Comparison of ENCODE assay signal across 20 cellular contexts in genomic region chr5:2917093-2917492, GRCh38.
DNase-seq lines count a peak whose midpoint lies in the region; ATAC-seq, FAIRE-seq and TF ChIP-seq lines count a peak whose summit lies in the region.
"Had no signal": no experiment of that assay in that cellular context is flagged by ENCODE, and none has a peak within 500 bp of the region (broad histone marks: within the 10 kb centered on the region; RNA-seq: fewer than 3 reads in every experiment).

No MANE protein-coding gene starts in this region.

- no peak overlapping the region for H2BK20ac ChIP-seq in H1 (ENCODE audit: low read length)

- H3K4me2 ChIP-seq in H1 (ENCODE audit: insufficient read depth in 1 of 2, low read depth in 2 of 2, low read length in 2 of 2), result no peak overlapping the region
- no peak overlapping the region for H3K4me2 ChIP-seq in osteoblast (ENCODE audit: insufficient read depth, low read length)

- H3K27ac ChIP-seq in H1 (ENCODE audit: low read depth, low read length) (no peak overlapping the region), osteoblast (ENCODE audit: low read depth, low read length) (no peak overlapping the region)

- CTCF ChIA-PET in H1 (lab: Charles Lee; ENCODE audit: partially characterized antibody), result interaction anchor here (0.6 to 1.2 kb wide), 3 partner anchors 15 to 1179 kb away, joined by 3 read pairs; no protein-coding TSS in a partner anchor
- CTCF ChIA-PET in activated CD4-positive, alpha-beta memory T cell treated with anti-CD3 and anti-CD28 coated beads for 36 hours (lab: Charles Lee), result no interaction called here

- H2BK5ac ChIP-seq in H1 (ENCODE audit: low read depth, low read length), result 0 out of 2 replicates have a peak overlapping the region, but pooled peaks have one; percentile 73

- no peaks in the 10 kb centered on the region for H3K4me1 Mint-ChIP-seq in activated CD4-positive, alpha-beta memory T cell treated with anti-CD3 and anti-CD28 coated beads for 36 hours (ENCODE audit: low read depth)
- H3K4me1 Mint-ChIP-seq: CD8-positive, alpha-beta memory T cell had no signal

- H3K56ac ChIP-seq in H1 (replicated peaks; ENCODE audit: insufficient read length, low read depth, low read length), result no peak overlapping the region

- peaks cover 3% of the 10 kb centered on the region; the same call in 1 of the 2 replicates for H3K23me2 ChIP-seq in H1 (ENCODE audit: low read depth, low read length)

- H3K79me2 ChIP-seq in H1 (ENCODE audit: control insufficient read depth in 1 of 2, insufficient read depth in 2 of 2, low read length in 2 of 2), result no peaks in the 10 kb centered on the region
- H3K79me2 ChIP-seq in osteoblast (ENCODE audit: insufficient read depth, low read length), result no peaks in the 10 kb centered on the region

- H3K27me3 Mint-ChIP-seq in activated CD4-positive, alpha-beta memory T cell treated with anti-CD3 and anti-CD28 coated beads for 36 hours, result no peaks in the 10 kb centered on the region
- H3K27me3 Mint-ChIP-seq: CD4-positive, CD25-positive, alpha-beta regulatory T cell; CD8-positive, alpha-beta memory T cell had no signal

- H3K4me3 Mint-ChIP-seq in activated CD4-positive, alpha-beta memory T cell treated with anti-CD3 and anti-CD28 coated beads for 36 hours, result no peak overlapping the region
- H3K4me3 Mint-ChIP-seq: CD4-positive, CD25-positive, alpha-beta regulatory T cell; CD8-positive, alpha-beta memory T cell; HFFc6 had no signal

- H3K14ac ChIP-seq in H1 (ENCODE audit: insufficient read length), result no peak overlapping the region

- H3K23ac ChIP-seq in H1 (ENCODE audit: insufficient read length), result no peak overlapping the region

- intact Hi-C loops in activated CD4-positive, alpha-beta memory T cell treated with anti-CD3 and anti-CD28 coated beads for 36 hours (cut with micrococcal nuclease), result no loop called here

- no peak overlapping the region for H4K8ac ChIP-seq in H1 (ENCODE audit: extremely low read depth, insufficient read depth, low read length)

- no peak overlapping the region for H3K18ac ChIP-seq in H1 (ENCODE audit: extremely low read depth, low read length)

- no peaks in the 10 kb centered on the region for H3K36me3 Mint-ChIP-seq in activated CD4-positive, alpha-beta memory T cell treated with anti-CD3 and anti-CD28 coated beads for 36 hours
- H3K36me3 Mint-ChIP-seq: CD4-positive, CD25-positive, alpha-beta regulatory T cell; CD8-positive, alpha-beta memory T cell had no signal

- TF ChIP-seq CTCF in H1 (IDR thresholded peaks at IDR 0.05; ENCODE audit: control extremely low read depth in 1 of 3, insufficient read depth in 1 of 3, low read depth in 1 of 3, low read length in 3 of 3), result no peak
- no peak for TF ChIP-seq CTCF in osteoblast (IDR thresholded peaks at IDR 0.05; ENCODE audit: extremely low read depth, low read depth, low read length)

- H4K91ac ChIP-seq in H1 (replicated peaks; ENCODE audit: insufficient read length, low read length), result no peak overlapping the region

- H3K9me3 ChIP-seq in H1 (ENCODE audit: insufficient read depth in 2 of 2, low read depth in 1 of 2, low read length in 1 of 2) (no peaks in the 10 kb centered on the region), osteoblast (ENCODE audit: low read depth, low read length) (no peaks in the 10 kb centered on the region)
- H3K9me3 ChIP-seq: BE2C had no signal

- no peak overlapping the region for H3K27ac Mint-ChIP-seq in activated CD4-positive, alpha-beta memory T cell treated with anti-CD3 and anti-CD28 coated beads for 36 hours
- H3K27ac Mint-ChIP-seq: CD4-positive, CD25-positive, alpha-beta regulatory T cell; CD8-positive, alpha-beta memory T cell; HFFc6 had no signal

- no peak for TF ChIP-seq EP300 in H1 (IDR thresholded peaks at IDR 0.05; ENCODE audit: borderline replicate concordance in 1 of 2, low read depth in 2 of 2, low read length in 2 of 2)

- H2BK15ac ChIP-seq in H1 (ENCODE audit: low read length), result 0 out of 2 replicates have a peak overlapping the region, but pooled peaks have one; percentile 88

- 0 out of 2 replicates have a peak overlapping the region, but pooled peaks have one; percentile 5 for H2AK5ac ChIP-seq in H1 (ENCODE audit: low read depth, low read length)

- H4K20me1 ChIP-seq in H1 (replicated peaks in 1 of 2; ENCODE audit: control insufficient read depth in 1 of 2, insufficient read depth in 2 of 2, low read length in 2 of 2), result no peaks in the 10 kb centered on the region
- no peaks in the 10 kb centered on the region for H4K20me1 ChIP-seq in osteoblast (ENCODE audit: insufficient read depth, low read length)

- H3K9ac ChIP-seq in H1 (replicated peaks in 1 of 4; ENCODE audit: extremely low read depth in 1 of 4, low read depth in 3 of 4, low read length in 3 of 4), result no peak overlapping the region

- no peak for TF ChIP-seq POLR2A in H1 (IDR thresholded peaks at IDR 0.05; ENCODE audit: control extremely low read depth in 1 of 2, low read depth in 2 of 2, low read length in 2 of 2)

- H4K5ac ChIP-seq in H1 (ENCODE audit: insufficient read length, low read depth, low read length), result no peak overlapping the region

- POLR2A ChIA-PET in H1 (lab: Charles Lee; ENCODE audit: partially characterized antibody), result interaction anchor here (0.6 kb wide), 1 partner anchor 679 kb away, joined by 3 read pairs; the partner anchor contains the start of gene IRX1
- POLR2A ChIA-PET in activated CD4-positive, alpha-beta memory T cell treated with anti-CD3 and anti-CD28 coated beads for 36 hours (lab: Charles Lee), result no interaction called here

- no peak for ATAC-seq in GM21381 (IDR thresholded peaks at IDR 0.05; ENCODE audit: unreplicated experiment)

- H2AFZ ChIP-seq in H1 (ENCODE audit: low read length) (no peak overlapping the region), osteoblast (ENCODE audit: low read length) (no peak overlapping the region)

- peaks cover 13% of the 10 kb centered on the region for H3K27me3 ChIP-seq in H7 (ENCODE audit: control insufficient read depth, insufficient read depth, low read length)
- peaks cover 0 to 2% (median 0%) of the 10 kb centered on the region in 4 experiments; a peak in 4 of 7 replicates for H3K27me3 ChIP-seq in H1 (replicated peaks in 1 of 4; ENCODE audit: control insufficient read depth in 3 of 4, extremely low read depth in 1 of 4, insufficient read depth in 3 of 4, low read length in 3 of 4)
- H3K27me3 ChIP-seq in osteoblast (ENCODE audit: insufficient read depth, low read length), result no peaks in the 10 kb centered on the region
- H3K27me3 ChIP-seq: BE2C had no signal

- no peaks in the 10 kb centered on the region for H3K36me3 ChIP-seq in H7 (replicated peaks; ENCODE audit: control insufficient read depth, insufficient read depth, low read length)
- H3K36me3 ChIP-seq in H1 (ENCODE audit: control insufficient read depth in 2 of 4, insufficient read depth in 4 of 4, low read length in 3 of 4), result no peaks in the 10 kb centered on the region
- H3K36me3 ChIP-seq in osteoblast (ENCODE audit: insufficient read depth, low read length), result no peaks in the 10 kb centered on the region
- H3K36me3 ChIP-seq: BE2C had no signal

- H3K79me1 ChIP-seq in H1 (ENCODE audit: low read depth, low read length), result no peaks in the 10 kb centered on the region

- H2BK12ac ChIP-seq in H1 (ENCODE audit: low read depth, low read length), result peak overlapping the region; percentile 68; the same call in 1 of the 2 replicates

- TF ChIP-seq RAD21 in H1 (IDR thresholded peaks at IDR 0.05 in 1 of 2, conservative IDR thresholded peaks at IDR 0.05 in 1 of 2; ENCODE audit: low read depth in 2 of 2, low read length in 2 of 2), result no peak

- FAIRE-seq in H1 (lab: Jason Lieb, UNC), result no peak
- FAIRE-seq: G401.6, GM12891, GM18507 had no signal

- H3K4me3 ChIP-seq in H7 (ENCODE audit: insufficient read depth, low read depth, low read length) (no peak overlapping the region), H1 (ENCODE audit: extremely low read depth in 1 of 4, insufficient read depth in 2 of 4, low read depth in 3 of 4, low read length in 4 of 4) (no peak overlapping the region), osteoblast (ENCODE audit: insufficient read depth, low read length) (no peak overlapping the region)

- H3K4me1 ChIP-seq in H1 (replicated peaks in 1 of 4; ENCODE audit: control insufficient read depth in 3 of 4, insufficient read depth in 4 of 4, low read length in 3 of 4), result peaks cover 3 to 17% (median 4%) of the 10 kb centered on the region in 4 experiments; a peak in 5 of 7 replicates
- no peaks in the 10 kb centered on the region for H3K4me1 ChIP-seq in osteoblast (ENCODE audit: insufficient read depth, low read length)
- H3K4me1 ChIP-seq: BE2C had no signal

- DNase-seq in AG20443 (ENCODE audit: low spot score) (peak; percentile 3), H7 (peak; percentile 21), H1 (ENCODE audit: low read depth in 1 of 2, low spot score in 2 of 2) (peak in 1 of 2 experiments; percentile 31), osteoblast (ENCODE audit: insufficient read length, low spot score, missing footprints) (peak; percentile 48), superior temporal gyrus (ENCODE audit: extremely low spot score) (no peak), KG1 (lab: John Stamatoyannopoulos, UW) (no peak)
- no peak for DNase-seq in activated CD4-positive, alpha-beta memory T cell treated with anti-CD3 and anti-CD28 coated beads for 36 hours
- DNase-seq: BE2C; C1 segment of cervical spinal cord; CD4-positive, CD25-positive, alpha-beta regulatory T cell; CD8-positive, alpha-beta memory T cell; COR-L47; DMS 273 treated with DMSO at 0.1 percent for 48 hours; GOT3; HCEC 1CT; HFFc6 had no signal

- H3K4ac ChIP-seq in H1 (replicated peaks; ENCODE audit: insufficient read length, low read depth, low read length), result no peak overlapping the region

- 88% methylated on average over 16 of the region's 16 CpGs; no CpG with 5 or more reads in 1 of the 2 experiments for WGBS in H1 (ENCODE audit: extremely low coverage in 1 of 2, insufficient coverage in 1 of 2, insufficient read length in 1 of 2, insufficient replicate concordance in 2 of 2, low coverage in 1 of 2, low lambda C conversion rate in 2 of 2, missing lambda C conversion rate in 1 of 2), 2 experiments

- peaks cover 11% of the 10 kb centered on the region for H3K9me3 Mint-ChIP-seq in activated CD4-positive, alpha-beta memory T cell treated with anti-CD3 and anti-CD28 coated beads for 36 hours

- H2BK120ac ChIP-seq in H1 (replicated peaks; ENCODE audit: low read depth, low read length), result peak overlapping the region; percentile 47

TF ChIP-seq in H1, 55 proteins besides CTCF, POLR2A, EP300 and RAD21:
- peak; percentile 56; the same call in 1 of the 2 replicates for TF ChIP-seq EGR1 (IDR thresholded peaks at IDR 0.05; ENCODE audit: borderline replicate concordance, low read depth, low read length)
- TF ChIP-seq NANOG (IDR thresholded peaks at IDR 0.05; ENCODE audit: insufficient read depth, low read depth, low read length, poor library complexity, severe bottlenecking), result no peak
- no peak for TF ChIP-seq POLR2AphosphoS5 (IDR thresholded peaks at IDR 0.05; ENCODE audit: low read depth, low read length)
- no peak for TF ChIP-seq HDAC2 (IDR thresholded peaks at IDR 0.05; ENCODE audit: borderline replicate concordance in 1 of 2, low read depth in 2 of 2, low read length in 2 of 2)
- no peak for TF ChIP-seq EZH2 (IDR thresholded peaks at IDR 0.05; ENCODE audit: low read depth, low read length, severe bottlenecking)

Comparison
In these comparisons a context has a peak if more than half of its experiments do, and no peak if none do; other contexts are left out.
1. DNase-seq: peak in AG20443 (single experiment), H7 (single experiment) and osteoblast (single experiment); none in activated CD4-positive, alpha-beta memory T cell treated with anti-CD3 and anti-CD28 coated beads for 36 hours (single experiment), superior temporal gyrus (single experiment) and KG1 (single experiment).